Comparison of ENCODE assay signal across 13 cellular contexts in genomic region chr17:80886641-80887573, GRCh38.
DNase-seq lines count a peak whose midpoint lies in the region; ATAC-seq and TF ChIP-seq lines count a peak whose summit lies in the region.
"Had no signal": no experiment of that assay in that cellular context is flagged by ENCODE, and none has a peak within 500 bp of the region (broad histone marks: within the 10 kb centered on the region; RNA-seq: fewer than 3 reads in every experiment).

No MANE protein-coding gene starts in this region.

- H3K4me1 Mint-ChIP-seq in T-helper 2 cell treated with Interferon-gamma antibody and Interleukin-4, amounts not matched to agents 5 μg/mL and 100 μg/mL, for 36 hours (ENCODE audit: low read depth), result peaks cover 36% of the 10 kb centered on the region
- H3K4me1 Mint-ChIP-seq in memory B cell, result peaks cover 15% of the 10 kb centered on the region

- peak; percentile 31 for ATAC-seq in memory B cell (ENCODE audit: low read depth)

- H3K27ac Mint-ChIP-seq in T-helper 2 cell treated with Interferon-gamma antibody and Interleukin-4, amounts not matched to agents 5 μg/mL and 100 μg/mL, for 36 hours, result peak overlapping the region; percentile 65
- peak overlapping the region; percentile 82 for H3K27ac Mint-ChIP-seq in memory B cell

- no peaks in the 10 kb centered on the region for H3K9me3 Mint-ChIP-seq in T-helper 2 cell treated with Interferon-gamma antibody and Interleukin-4, amounts not matched to agents 5 μg/mL and 100 μg/mL, for 36 hours
- no peaks in the 10 kb centered on the region for H3K9me3 Mint-ChIP-seq in memory B cell

- DNase-seq in T-helper 2 cell treated with Interferon-gamma antibody and Interleukin-4, amounts not matched to agents 5 μg/mL and 100 μg/mL, for 36 hours (ENCODE audit: low spot score), result no peak
- DNase-seq in T-helper 2 cell, result no peak
- DNase-seq in DMS79 treated with DMSO at 0.1 percent for 48 hours (lab: John Stamatoyannopoulos, UW), result peak; percentile 47
- DNase-seq in RWPE1 (ENCODE audit: low spot score), result no peak
- DNase-seq in memory B cell (ENCODE audit: low spot score in 2 of 2), result no peak
- DNase-seq in GM13977 (ENCODE audit: low spot score), result no peak
- no peak for DNase-seq in nucleus accumbens (lab: John Stamatoyannopoulos, UW)
- no peak for DNase-seq in NCI-H128 (lab: John Stamatoyannopoulos, UW; ENCODE audit: unreplicated experiment)
- DNase-seq: cortex of kidney, mesenchymal stem cell, T1000 had no signal

- peak overlapping the region; percentile 100 for H3K27ac ChIP-seq in RWPE1
- H3K27ac ChIP-seq: Peyer's patch, upper lobe of left lung had no signal

- CTCF ChIA-PET in RWPE1 (lab: Yijun Ruan, JAX), result interaction anchor here (0.7 kb wide), 1 partner anchor 59 kb away, joined by 3 read pairs; no protein-coding TSS in a partner anchor

- POLR2A ChIA-PET in RWPE1 (lab: Yijun Ruan, JAX; ENCODE audit: low non-redundant PET), result no interaction called here

- no peaks in the 10 kb centered on the region for H3K27me3 Mint-ChIP-seq in T-helper 2 cell treated with Interferon-gamma antibody and Interleukin-4, amounts not matched to agents 5 μg/mL and 100 μg/mL, for 36 hours (ENCODE audit: low read depth)
- H3K27me3 Mint-ChIP-seq in memory B cell, result no peaks in the 10 kb centered on the region

- TF ChIP-seq CTCF in RWPE1 (conservative IDR thresholded peaks at IDR 0.05; ENCODE audit: low read depth) (no peak), GM13977 (IDR thresholded peaks at IDR 0.05; ENCODE audit: extremely low read depth, insufficient read depth, missing control alignments) (no peak)

- H3K4me3 Mint-ChIP-seq in T-helper 2 cell treated with Interferon-gamma antibody and Interleukin-4, amounts not matched to agents 5 μg/mL and 100 μg/mL, for 36 hours, result no peak overlapping the region
- H3K4me3 Mint-ChIP-seq in memory B cell, result peak overlapping the region; percentile 74

- peaks cover 69% of the 10 kb centered on the region for H3K36me3 Mint-ChIP-seq in T-helper 2 cell treated with Interferon-gamma antibody and Interleukin-4, amounts not matched to agents 5 μg/mL and 100 μg/mL, for 36 hours (ENCODE audit: low read depth)
- peaks cover 8% of the 10 kb centered on the region for H3K36me3 Mint-ChIP-seq in memory B cell

- in situ Hi-C loops in GM13977 (cut with MboI; ENCODE audit: low pct_unique_long_range_greater_than_20kb, low sequenced_read_pairs, unreplicated experiment), result no loop called here
